ENCODE assay signal across 9 cellular contexts in the genomic region with DNA sequence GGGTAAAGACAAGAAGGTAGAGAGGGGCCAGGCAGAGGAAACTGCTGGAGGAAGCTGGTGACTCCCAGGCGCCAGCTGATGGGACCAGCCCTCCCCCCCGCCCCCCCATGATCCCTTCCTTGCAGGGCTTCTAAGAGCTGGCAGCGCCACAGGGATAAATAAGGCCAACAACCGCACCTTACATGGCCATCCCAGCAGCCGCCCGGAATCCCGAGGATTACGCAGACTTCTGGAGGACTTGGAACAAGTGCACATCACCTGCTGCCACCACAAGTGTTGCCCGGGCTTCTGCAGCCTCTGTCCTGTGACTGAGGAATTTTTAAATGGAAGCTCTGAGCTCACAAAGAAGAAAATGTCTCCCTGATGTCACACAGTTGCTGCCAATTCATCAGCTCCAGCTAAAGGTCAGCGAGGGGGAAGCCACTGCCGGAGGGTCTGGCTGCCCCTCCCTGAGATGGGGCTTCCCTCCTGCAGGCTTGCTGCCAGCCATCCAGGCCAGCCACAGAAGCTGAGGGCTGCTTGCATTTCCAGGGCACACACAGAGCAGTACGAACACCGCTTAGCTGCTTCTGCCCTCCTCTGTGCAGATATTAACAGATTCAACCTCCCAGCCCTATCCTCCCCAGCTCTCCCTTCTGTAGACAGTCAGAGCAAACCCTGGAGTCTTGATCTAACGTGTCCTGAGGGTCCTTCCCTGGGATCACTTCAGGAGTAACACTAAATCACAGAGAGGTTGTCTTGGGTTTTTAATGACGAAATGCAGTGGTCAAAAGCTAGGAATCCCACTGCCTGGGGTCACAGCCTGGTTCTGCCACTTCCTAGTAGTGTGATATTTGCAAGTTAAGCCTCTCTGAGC. TPM values are rescaled to one million over a fixed set of nuclear protein-coding genes. Genes with fewer than 3 reads are reported as not detected.
DNase-seq lines count a peak whose midpoint lies in the region; ATAC-seq and TF ChIP-seq lines count a peak whose summit lies in the region.
"Had no signal": no experiment of that assay in that cellular context is flagged by ENCODE, and none has a peak within 500 bp of the region (broad histone marks: within the 10 kb centered on the region; RNA-seq: fewer than 3 reads in every experiment).

No MANE protein-coding gene starts in this region.

- H2AK5ac ChIP-seq in IMR-90 (ENCODE audit: low read depth, low read length), result peak overlapping the region; percentile 47

- no peak overlapping the region for H3K4me3 ChIP-seq in IMR-90 (ENCODE audit: insufficient read depth, low read depth, low read length)
- no peak overlapping the region for H3K4me3 ChIP-seq in skin epidermis
- H3K4me3 ChIP-seq: ovary had no signal

- BruUV-seq in IMR-90 (replicated peaks; lab: Mats Ljungman, UMichigan), result no TSS peak

- peak overlapping the region; percentile 55 for H4K91ac ChIP-seq in IMR-90 (ENCODE audit: insufficient read depth, low read depth, low read length)

- H3K4ac ChIP-seq in IMR-90 (ENCODE audit: low read depth, low read length), result peak overlapping the region; percentile 72

- peak overlapping the region; percentile 64 for H2BK120ac ChIP-seq in IMR-90 (ENCODE audit: low read depth, low read length)

- no peak for TF ChIP-seq CTCF in IMR-90 (conservative IDR thresholded peaks at IDR 0.05; ENCODE audit: low read depth, low read length)

- H2BK5ac ChIP-seq in IMR-90 (ENCODE audit: low read depth, low read length, poor library complexity, severe bottlenecking), result no peak overlapping the region

- TF ChIP-seq POLR2A in IMR-90 (IDR thresholded peaks at IDR 0.05; ENCODE audit: low read depth, low read length), result no peak

- intact Hi-C loops in IMR-90 (cut with micrococcal nuclease), result no loop called here

- peak overlapping the region; percentile 11 for H2AK9ac ChIP-seq in IMR-90 (replicated peaks; ENCODE audit: low read depth, low read length, poor library complexity)

- H3K14ac ChIP-seq in IMR-90 (replicated peaks; ENCODE audit: low read depth, low read length), result peak overlapping the region; percentile 78

- H3K36me3 ChIP-seq in IMR-90 (ENCODE audit: control insufficient read depth, insufficient read depth, low read length), result no peaks in the 10 kb centered on the region
- H3K36me3 ChIP-seq: ovary had no signal

- peak overlapping the region; percentile 11; the same call in 1 of the 2 replicates for H3K9ac ChIP-seq in IMR-90 (ENCODE audit: low read depth, low read length)

- ATAC-seq in IMR-90 (ENCODE audit: low read depth) (no peak), HG03354 (IDR thresholded peaks at IDR 0.05; ENCODE audit: poor library complexity, severe bottlenecking, unreplicated experiment) (no peak), HG02759 (IDR thresholded peaks at IDR 0.05; ENCODE audit: unreplicated experiment) (no peak), HG02610 (IDR thresholded peaks at IDR 0.05; ENCODE audit: unreplicated experiment) (no peak)

- H2BK15ac ChIP-seq in IMR-90 (ENCODE audit: low read depth, low read length), result peak overlapping the region; percentile 81; the same call in 2 of the 3 replicates

- H3K4me1 ChIP-seq in IMR-90 (ENCODE audit: control insufficient read depth, insufficient read depth, low read length), result peaks cover 27% of the 10 kb centered on the region

- no peaks in the 10 kb centered on the region for H3K27me3 ChIP-seq in IMR-90 (ENCODE audit: control insufficient read depth, insufficient read depth, low read length)
- H3K27me3 ChIP-seq: ovary had no signal

- no peaks in the 10 kb centered on the region for H3K79me1 ChIP-seq in IMR-90 (ENCODE audit: low read depth in 1 of 2, low read length in 2 of 2)

- dilution Hi-C loops in IMR-90 (cut with HindIII; ENCODE audit: low sequenced_read_pairs, unreplicated experiment), result no loop called here

- CTCF ChIA-PET in IMR-90 (lab: Yijun Ruan, JAX), result interaction anchor here (0.9 to 1.9 kb wide), 2 partner anchors 72 to 80 kb away, joined by 3 to 6 read pairs; no protein-coding TSS in a partner anchor

- peak overlapping the region; percentile 58; the same call in 1 of the 2 replicates for H2BK20ac ChIP-seq in IMR-90 (ENCODE audit: low read depth, low read length)

- in situ Hi-C loops in IMR-90 (cut with MboI; ENCODE audit: low sequenced_read_pairs), result no loop called here

- H3K23ac ChIP-seq in IMR-90 (ENCODE audit: low read depth, low read length), result 0 out of 2 replicates have a peak overlapping the region, but pooled peaks have one; percentile 57

- DNase-seq in IMR-90 (no peak), UCSD-AML1 (lab: John Stamatoyannopoulos, UW; ENCODE audit: unreplicated experiment) (peak; percentile 50), hypothalamus (lab: John Stamatoyannopoulos, UW) (peak in 37 of 51 donors; percentile 4 to 77 (median 43)), activated gamma-delta T cell treated with Interleukin-2 at 50 U/mL for 16 hours (no peak)
- DNase-seq: ovary had no signal

- POLR2A ChIA-PET in IMR-90 (lab: Charles Lee; ENCODE audit: unreplicated experiment), result no interaction called here

- 60% methylated on average over 5 of the region's 15 CpGs; no CpG with 5 or more reads in 1 of the 2 experiments for WGBS in IMR-90 (ENCODE audit: extremely low coverage in 2 of 2, insufficient read length in 1 of 2), 2 experiments

- peak overlapping the region; percentile 35 for H3K18ac ChIP-seq in IMR-90 (ENCODE audit: low read depth, low read length)

- peaks cover 12% of the 10 kb centered on the region for H3K9me1 ChIP-seq in IMR-90 (ENCODE audit: insufficient read depth, low read length)

- no peak overlapping the region; the same call in 1 of the 2 replicates for H4K5ac ChIP-seq in IMR-90 (ENCODE audit: low read depth, low read length)

- no peak overlapping the region for H3K4me2 ChIP-seq in IMR-90 (ENCODE audit: low read depth, low read length)

- no peak for TF ChIP-seq RAD21 in IMR-90 (IDR thresholded peaks at IDR 0.05; ENCODE audit: low read length)

- no peaks in the 10 kb centered on the region for H3K9me3 ChIP-seq in IMR-90 (ENCODE audit: control insufficient read depth, insufficient read depth, low read length)
- H3K9me3 ChIP-seq: ovary had no signal

- H3K27ac ChIP-seq in IMR-90 (ENCODE audit: insufficient read depth, low read length), result peak overlapping the region; percentile 6; the same call in 1 of the 2 replicates
- H3K27ac ChIP-seq in skin epidermis, result peak overlapping the region in 20 of 21 experiments; percentile 3 to 74 (median 54)
- H3K27ac ChIP-seq: ovary had no signal

- H2AFZ ChIP-seq in IMR-90 (replicated peaks; ENCODE audit: low read length, poor library complexity), result peak overlapping the region; percentile 47

- peaks cover 4% of the 10 kb centered on the region; the same call in 1 of the 2 replicates for H4K20me1 ChIP-seq in IMR-90 (ENCODE audit: insufficient read depth, low read length)

- peak overlapping the region in 1 of 2 experiments; percentile 66; a peak in 1 of 4 replicates for H4K8ac ChIP-seq in IMR-90 (ENCODE audit: low read depth in 2 of 2, low read length in 2 of 2)

- peak overlapping the region; percentile 16; the same call in 1 of the 2 replicates for H3K56ac ChIP-seq in IMR-90 (ENCODE audit: extremely low read depth, insufficient read depth, low read length)

TF ChIP-seq in IMR-90, 13 proteins besides CTCF, POLR2A, EP300 and RAD21:
- TF ChIP-seq MAZ (IDR thresholded peaks at IDR 0.05; ENCODE audit: borderline replicate concordance, low read depth, low read length) (no peak), MXI1 (IDR thresholded peaks at IDR 0.05; ENCODE audit: borderline replicate concordance, low read depth, low read length) (no peak), RCOR1 (IDR thresholded peaks at IDR 0.05; ENCODE audit: insufficient replicate concordance, low read length) (no peak), NFE2L2 (IDR thresholded peaks at IDR 0.05; ENCODE audit: low read depth, low read length) (no peak), SMC3 (IDR thresholded peaks at IDR 0.05; ENCODE audit: low read depth, low read length) (no peak), FOS (IDR thresholded peaks at IDR 0.05; ENCODE audit: low read depth, low read length) (no peak), CEBPB (IDR thresholded peaks at IDR 0.05; ENCODE audit: low read depth, low read length) (no peak), BHLHE40 (IDR thresholded peaks at IDR 0.05; ENCODE audit: low read depth, low read length) (no peak), CHD1 (IDR thresholded peaks at IDR 0.05; ENCODE audit: low read depth, low read length) (no peak), RFX5 (IDR thresholded peaks at IDR 0.05; ENCODE audit: low read depth, low read length) (no peak), MAFK (IDR thresholded peaks at IDR 0.05; ENCODE audit: low read depth, low read length) (no peak)
- TF ChIP-seq, protein P1, sequence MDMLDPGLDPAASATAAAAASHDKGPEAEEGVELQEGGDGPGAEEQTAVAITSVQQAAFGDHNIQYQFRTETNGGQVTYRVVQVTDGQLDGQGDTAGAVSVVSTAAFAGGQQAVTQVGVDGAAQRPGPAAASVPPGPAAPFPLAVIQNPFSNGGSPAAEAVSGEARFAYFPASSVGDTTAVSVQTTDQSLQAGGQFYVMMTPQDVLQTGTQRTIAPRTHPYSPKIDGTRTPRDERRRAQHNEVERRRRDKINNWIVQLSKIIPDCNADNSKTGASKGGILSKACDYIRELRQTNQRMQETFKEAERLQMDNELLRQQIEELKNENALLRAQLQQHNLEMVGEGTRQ (IDR thresholded peaks at IDR 0.05; ENCODE audit: low read depth, low read length), result no peak
- TF ChIP-seq, protein P2, sequence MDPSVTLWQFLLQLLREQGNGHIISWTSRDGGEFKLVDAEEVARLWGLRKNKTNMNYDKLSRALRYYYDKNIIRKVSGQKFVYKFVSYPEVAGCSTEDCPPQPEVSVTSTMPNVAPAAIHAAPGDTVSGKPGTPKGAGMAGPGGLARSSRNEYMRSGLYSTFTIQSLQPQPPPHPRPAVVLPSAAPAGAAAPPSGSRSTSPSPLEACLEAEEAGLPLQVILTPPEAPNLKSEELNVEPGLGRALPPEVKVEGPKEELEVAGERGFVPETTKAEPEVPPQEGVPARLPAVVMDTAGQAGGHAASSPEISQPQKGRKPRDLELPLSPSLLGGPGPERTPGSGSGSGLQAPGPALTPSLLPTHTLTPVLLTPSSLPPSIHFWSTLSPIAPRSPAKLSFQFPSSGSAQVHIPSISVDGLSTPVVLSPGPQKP (IDR thresholded peaks at IDR 0.05; ENCODE audit: borderline replicate concordance, low read depth, low read length), result no peak

RNA-seq across cellular contexts. Expression of gene PIM1, which starts 38.6 kb away (rescaled TPM):
- total RNA-seq in IMR-90 (2012; rRNA removed), result 6.1 and 7.2 TPM in 2 replicates
- polyA plus RNA-seq in IMR-90 (2012; rRNA removed), result 12.8 and 18.5 TPM in 2 replicates
- 12.2 and 21.8 TPM in 2 replicates for polyA plus RNA-seq in IMR-90 (2012; cell fraction: cytosol; rRNA removed)
- 50.1 and 73.1 TPM in 2 replicates for polyA plus RNA-seq in IMR-90 (2012; cell fraction: nucleus; rRNA removed; ENCODE audit: low replicate concordance)

Comparison
In these comparisons a context has a peak if more than half of its experiments do, and no peak if none do; other contexts are left out.
1. DNase-seq: peak in UCSD-AML1 (single experiment) and hypothalamus (37 of 51); none in IMR-90 (single experiment) and activated gamma-delta T cell treated with Interleukin-2 at 50 U/mL for 16 hours (single experiment).